ENCODE assay signal across 14 cellular contexts in the genomic region with DNA sequence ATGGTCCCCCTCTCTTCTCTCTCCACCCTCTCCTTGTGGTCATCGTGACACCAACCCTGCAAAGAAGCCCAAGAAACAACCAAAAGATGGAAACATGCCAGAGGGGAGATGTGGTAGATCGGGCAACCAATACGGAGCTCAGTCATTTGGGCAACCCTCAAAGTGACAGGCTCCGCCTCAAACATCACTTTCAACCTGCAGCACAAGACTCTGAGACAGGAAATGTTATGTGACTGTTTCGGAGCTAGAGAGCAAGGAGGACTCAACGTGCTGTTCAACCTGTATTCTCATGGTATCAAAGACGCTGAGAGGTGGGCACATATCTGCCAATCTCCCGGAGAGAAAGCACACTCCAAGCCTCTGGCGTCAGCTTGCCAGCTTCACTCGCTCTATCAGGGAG. TPM values are rescaled to one million over a fixed set of nuclear protein-coding genes. Genes with fewer than 3 reads are reported as not detected.
DNase-seq lines count a peak whose midpoint lies in the region; ATAC-seq and TF ChIP-seq lines count a peak whose summit lies in the region.
"Had no signal": no experiment of that assay in that cellular context is flagged by ENCODE, and none has a peak within 500 bp of the region (broad histone marks: within the 10 kb centered on the region; RNA-seq: fewer than 3 reads in every experiment).

No MANE protein-coding gene starts in this region.

- H3K27me3 Mint-ChIP-seq in osteocyte (ENCODE audit: unreplicated experiment), result peaks cover 18% of the 10 kb centered on the region

- peak; percentile 63 for ATAC-seq in GM18868 (IDR thresholded peaks at IDR 0.05; ENCODE audit: unreplicated experiment)
- ATAC-seq in Right ventricle myocardium inferior, result no peak
- ATAC-seq: HCT116 had no signal

- H3K4me1 Mint-ChIP-seq in osteocyte (ENCODE audit: unreplicated experiment), result no peaks in the 10 kb centered on the region
- H3K4me1 Mint-ChIP-seq: B cell had no signal

- intact Hi-C loops in Right ventricle myocardium inferior (cut with DNase I), result no loop called here

- H3K27ac Mint-ChIP-seq in osteocyte (ENCODE audit: unreplicated experiment), result no peak overlapping the region
- H3K27ac Mint-ChIP-seq: B cell had no signal

- H3K4me3 Mint-ChIP-seq in osteocyte (ENCODE audit: unreplicated experiment), result no peak overlapping the region
- H3K4me3 Mint-ChIP-seq: B cell had no signal

- DNase-seq in activated CD4-positive, alpha-beta T cell treated with anti-CD3 and anti-CD28 coated beads, Interleukin-2, amount 50 U/mL, for 48 hours, result peak; percentile 26 to 51
- DNase-seq in activated naive CD4-positive, alpha-beta T cell treated with anti-CD3 and anti-CD28 coated beads, Interleukin-2, amount 50 U/mL, for 16 hours, result peak; percentile 34
- DNase-seq in stimulated activated CD4-positive, alpha-beta T cell treated with anti-CD3 and anti-CD28 coated beads, Interleukin-1b, Interleukin-23, amount 100 ng/mL, for 48 hours, result peak; percentile 64
- DNase-seq in NCI-H2029 treated with DMSO at 0.1 percent for 48 hours (lab: John Stamatoyannopoulos, UW) (no peak), Right ventricle myocardium inferior (ENCODE audit: missing footprints) (no peak), DMS153 (lab: John Stamatoyannopoulos, UW) (no peak), osteocyte (ENCODE audit: extremely low spot score, unreplicated experiment) (no peak)
- DNase-seq: EL, NCI-H2171 treated with DMSO at 0.1 percent for 48 hours, posterior cingulate gyrus, SJCRH30 had no signal

- no peaks in the 10 kb centered on the region for H3K9me3 Mint-ChIP-seq in osteocyte (ENCODE audit: unreplicated experiment)

- no peak for TF ChIP-seq CTCF in osteocyte (IDR thresholded peaks at IDR 0.05)

- H3K36me3 Mint-ChIP-seq in osteocyte (ENCODE audit: unreplicated experiment), result no peaks in the 10 kb centered on the region

RNA-seq across cellular contexts. Expression of gene B3GNT5, which starts 28.5 kb away (rescaled TPM):
- total RNA-seq in Right ventricle myocardium inferior (2.0 TPM), osteocyte (20.6 and 24.3 TPM in 2 replicates)

Comparison
In these comparisons a context has a peak if more than half of its experiments do, and no peak if none do; other contexts are left out.
1. DNase-seq: peak in activated CD4-positive, alpha-beta T cell treated with anti-CD3 and anti-CD28 coated beads, Interleukin-2, amount 50 U/mL, for 48 hours (2 of 2), activated naive CD4-positive, alpha-beta T cell treated with anti-CD3 and anti-CD28 coated beads, Interleukin-2, amount 50 U/mL, for 16 hours (single experiment) and stimulated activated CD4-positive, alpha-beta T cell treated with anti-CD3 and anti-CD28 coated beads, Interleukin-1b, Interleukin-23, amount 100 ng/mL, for 48 hours (single experiment); none in NCI-H2029 treated with DMSO at 0.1 percent for 48 hours (single experiment), Right ventricle myocardium inferior (single experiment), DMS153 (single experiment) and osteocyte (single experiment).